In the genomic region with DNA sequence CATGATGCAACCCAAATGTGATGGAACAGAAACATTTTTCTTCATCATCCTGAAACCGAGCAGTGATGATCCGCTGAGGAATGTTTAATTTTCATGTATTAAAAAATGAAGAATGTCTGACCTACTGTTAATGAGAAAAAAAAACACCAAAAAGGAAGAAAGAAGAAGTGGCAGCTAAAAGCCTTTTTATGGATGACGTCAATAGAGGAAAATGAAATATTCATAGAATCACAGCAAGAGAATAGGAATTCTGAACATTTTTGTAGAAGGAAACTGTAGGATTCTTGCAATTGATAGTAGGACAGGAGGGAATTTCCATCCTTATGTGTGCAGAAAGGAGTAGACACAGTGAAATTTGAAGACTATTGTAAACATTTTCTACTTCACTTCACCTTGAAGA, we compare ENCODE assay signal across 20 cellular contexts.
A peak's percentile ranks its signal among the peaks of the same experiment; 100 is the strongest.
DNase-seq lines count a peak whose midpoint lies in the region; ATAC-seq, FAIRE-seq and TF ChIP-seq lines count a peak whose summit lies in the region.
"Had no signal": no experiment of that assay in that cellular context is flagged by ENCODE, and none has a peak within 500 bp of the region (broad histone marks: within the 10 kb centered on the region; RNA-seq: fewer than 3 reads in every experiment).

No MANE protein-coding gene starts in this region.

- H3K27ac Mint-ChIP-seq in activated T-cell treated with anti-CD3 and anti-CD28 coated beads, Interleukin-2, amount 50 U/mL, for 72 hours = peak overlapping the region; percentile 98
- peak overlapping the region; percentile 86 for H3K27ac Mint-ChIP-seq in activated naive CD8-positive, alpha-beta T cell
- no peak overlapping the region for H3K27ac Mint-ChIP-seq in natural killer cell
- H3K27ac Mint-ChIP-seq: brain, WTC11 had no signal

- DNase-seq in activated T-cell treated with anti-CD3 and anti-CD28 coated beads, Interleukin-2, amount 50 U/mL, for 72 hours = no peak
- DNase-seq in activated T-cell treated with anti-CD3 and anti-CD28 coated beads, Interleukin-2, amount 50 U/mL, for 48 hours = no peak
- no peak for DNase-seq in H54 (ENCODE audit: insufficient read length, low spot score)
- DNase-seq in natural killer cell = no peak
- no peak for DNase-seq in NCI-H2029 (lab: John Stamatoyannopoulos, UW)
- DNase-seq in retina = no peak
- no peak for DNase-seq in GM10248 (ENCODE audit: extremely low spot score)
- DNase-seq: Karpas-422; mesenchymal stem cell; NCI-H187; NCI-H2227 treated with DMSO at 0.1 percent for 48 hours; OCI-M1; SHP77 treated with DMSO at 0.1 percent for 48 hours; stimulated activated naive CD4-positive, alpha-beta T cell had no signal

- H3K27me3 Mint-ChIP-seq in activated T-cell treated with anti-CD3 and anti-CD28 coated beads, Interleukin-2, amount 50 U/mL, for 72 hours (ENCODE audit: low read depth) = no peaks in the 10 kb centered on the region
- no peaks in the 10 kb centered on the region for H3K27me3 Mint-ChIP-seq in activated naive CD8-positive, alpha-beta T cell
- H3K27me3 Mint-ChIP-seq in natural killer cell (ENCODE audit: low read depth in 2 of 2) = no peaks in the 10 kb centered on the region

- no peak for TF ChIP-seq POLR2A in H54 (IDR thresholded peaks at IDR 0.05; ENCODE audit: low read depth, low read length)

- POLR2A ChIA-PET in GM10248 (lab: Yijun Ruan, JAX) = no interaction called here

- peak overlapping the region; percentile 23 to 96 for H3K4me3 Mint-ChIP-seq in activated T-cell treated with anti-CD3 and anti-CD28 coated beads, Interleukin-2, amount 50 U/mL, for 72 hours
- H3K4me3 Mint-ChIP-seq in activated naive CD8-positive, alpha-beta T cell = peak overlapping the region; percentile 4
- peak overlapping the region; percentile 42 for H3K4me3 Mint-ChIP-seq in natural killer cell
- H3K4me3 Mint-ChIP-seq: brain, WTC11 had no signal

- TF ChIP-seq CTCF in natural killer cell (IDR thresholded peaks at IDR 0.05) (no peak), GM10248 (IDR thresholded peaks at IDR 0.05; ENCODE audit: control extremely low read depth, extremely low read depth, low read depth, missing control alignments) (no peak)

- intact Hi-C loops in natural killer cell (cut with micrococcal nuclease) = no loop called here

- no peak for ATAC-seq in activated T-cell treated with anti-CD3 and anti-CD28 coated beads, Interleukin-2, amount 50 U/mL, for 72 hours (replicated peaks in 1 of 2)
- no peak for ATAC-seq in natural killer cell
- ATAC-seq: WTC11 had no signal

- H3K9me3 Mint-ChIP-seq in activated T-cell treated with anti-CD3 and anti-CD28 coated beads, Interleukin-2, amount 50 U/mL, for 72 hours = no peaks in the 10 kb centered on the region
- H3K9me3 Mint-ChIP-seq in activated naive CD8-positive, alpha-beta T cell (ENCODE audit: low read depth) = no peaks in the 10 kb centered on the region
- H3K9me3 Mint-ChIP-seq in natural killer cell = no peaks in the 10 kb centered on the region

- CTCF ChIA-PET in GM10248 (lab: Yijun Ruan, JAX) = interaction anchor here (0.7 to 2.1 kb wide), 2 partner anchors 8 to 9 kb away, joined by 3 to 12 read pairs; no protein-coding TSS in a partner anchor

- peaks cover 4 to 20% of the 10 kb centered on the region in 2 donors for H3K36me3 Mint-ChIP-seq in activated T-cell treated with anti-CD3 and anti-CD28 coated beads, Interleukin-2, amount 50 U/mL, for 72 hours (ENCODE audit: insufficient read depth in 2 of 2)
- H3K36me3 Mint-ChIP-seq in activated naive CD8-positive, alpha-beta T cell = peaks cover 11% of the 10 kb centered on the region
- peaks cover 9% of the 10 kb centered on the region for H3K36me3 Mint-ChIP-seq in natural killer cell
- H3K36me3 Mint-ChIP-seq: brain had no signal

- FAIRE-seq in H54 (lab: Jason Lieb, UNC) = peak; percentile 6
- FAIRE-seq: endometrium, GM12892, H1 had no signal

- H3K4me1 Mint-ChIP-seq in activated T-cell treated with anti-CD3 and anti-CD28 coated beads, Interleukin-2, amount 50 U/mL, for 72 hours (ENCODE audit: low read depth) = peaks cover 95% of the 10 kb centered on the region
- peaks cover 93% of the 10 kb centered on the region for H3K4me1 Mint-ChIP-seq in activated naive CD8-positive, alpha-beta T cell (ENCODE audit: low read depth)
- peaks cover 93 to 98% of the 10 kb centered on the region in 2 donors for H3K4me1 Mint-ChIP-seq in natural killer cell

Comparison
In these comparisons a context has a peak if more than half of its experiments do, and no peak if none do; other contexts are left out.
1. H3K27ac Mint-ChIP-seq: peak in activated T-cell treated with anti-CD3 and anti-CD28 coated beads, Interleukin-2, amount 50 U/mL, for 72 hours (single experiment) and activated naive CD8-positive, alpha-beta T cell (single experiment); none in natural killer cell (0 of 2).
2. H3K4me3 Mint-ChIP-seq: peak in every context shown above with its lines; median percentile 60 in activated T-cell treated with anti-CD3 and anti-CD28 coated beads, Interleukin-2, amount 50 U/mL, for 72 hours; 42 in natural killer cell; 4 in activated naive CD8-positive, alpha-beta T cell.